1 cellular context compared by ENCODE assay signal in the genomic region with DNA sequence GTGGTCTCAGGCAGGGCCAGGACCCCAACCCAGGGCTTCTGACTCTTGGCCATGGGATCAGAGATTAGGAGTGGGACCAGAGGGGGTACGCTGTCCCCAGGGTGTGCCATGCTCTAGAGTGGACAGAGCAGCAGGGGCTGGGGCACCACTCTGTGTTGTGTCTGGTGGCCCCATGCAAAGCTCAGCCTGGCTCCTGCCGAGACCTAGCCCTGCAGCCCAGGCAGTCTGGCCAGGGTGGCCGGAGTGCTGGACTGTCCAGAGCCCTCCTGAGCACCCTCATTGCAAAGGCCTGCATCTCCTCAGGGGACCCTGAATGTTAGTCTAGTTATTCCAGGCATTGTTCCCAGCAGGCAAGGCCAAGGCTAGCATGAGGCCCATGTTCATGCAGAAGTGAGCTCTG.
TF ChIP-seq lines count a peak whose summit lies in the region.

No MANE protein-coding gene starts in this region.

TF ChIP-seq in K562, 482 proteins besides CTCF, POLR2A, EP300 and RAD21:
- TF ChIP-seq, protein P1, sequence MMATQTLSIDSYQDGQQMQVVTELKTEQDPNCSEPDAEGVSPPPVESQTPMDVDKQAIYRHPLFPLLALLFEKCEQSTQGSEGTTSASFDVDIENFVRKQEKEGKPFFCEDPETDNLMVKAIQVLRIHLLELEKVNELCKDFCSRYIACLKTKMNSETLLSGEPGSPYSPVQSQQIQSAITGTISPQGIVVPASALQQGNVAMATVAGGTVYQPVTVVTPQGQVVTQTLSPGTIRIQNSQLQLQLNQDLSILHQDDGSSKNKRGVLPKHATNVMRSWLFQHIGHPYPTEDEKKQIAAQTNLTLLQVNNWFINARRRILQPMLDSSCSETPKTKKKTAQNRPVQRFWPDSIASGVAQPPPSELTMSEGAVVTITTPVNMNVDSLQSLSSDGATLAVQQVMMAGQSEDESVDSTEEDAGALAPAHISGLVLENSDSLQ (IDR thresholded peaks at IDR 0.05), result no peak
- TF ChIP-seq, protein P2, sequence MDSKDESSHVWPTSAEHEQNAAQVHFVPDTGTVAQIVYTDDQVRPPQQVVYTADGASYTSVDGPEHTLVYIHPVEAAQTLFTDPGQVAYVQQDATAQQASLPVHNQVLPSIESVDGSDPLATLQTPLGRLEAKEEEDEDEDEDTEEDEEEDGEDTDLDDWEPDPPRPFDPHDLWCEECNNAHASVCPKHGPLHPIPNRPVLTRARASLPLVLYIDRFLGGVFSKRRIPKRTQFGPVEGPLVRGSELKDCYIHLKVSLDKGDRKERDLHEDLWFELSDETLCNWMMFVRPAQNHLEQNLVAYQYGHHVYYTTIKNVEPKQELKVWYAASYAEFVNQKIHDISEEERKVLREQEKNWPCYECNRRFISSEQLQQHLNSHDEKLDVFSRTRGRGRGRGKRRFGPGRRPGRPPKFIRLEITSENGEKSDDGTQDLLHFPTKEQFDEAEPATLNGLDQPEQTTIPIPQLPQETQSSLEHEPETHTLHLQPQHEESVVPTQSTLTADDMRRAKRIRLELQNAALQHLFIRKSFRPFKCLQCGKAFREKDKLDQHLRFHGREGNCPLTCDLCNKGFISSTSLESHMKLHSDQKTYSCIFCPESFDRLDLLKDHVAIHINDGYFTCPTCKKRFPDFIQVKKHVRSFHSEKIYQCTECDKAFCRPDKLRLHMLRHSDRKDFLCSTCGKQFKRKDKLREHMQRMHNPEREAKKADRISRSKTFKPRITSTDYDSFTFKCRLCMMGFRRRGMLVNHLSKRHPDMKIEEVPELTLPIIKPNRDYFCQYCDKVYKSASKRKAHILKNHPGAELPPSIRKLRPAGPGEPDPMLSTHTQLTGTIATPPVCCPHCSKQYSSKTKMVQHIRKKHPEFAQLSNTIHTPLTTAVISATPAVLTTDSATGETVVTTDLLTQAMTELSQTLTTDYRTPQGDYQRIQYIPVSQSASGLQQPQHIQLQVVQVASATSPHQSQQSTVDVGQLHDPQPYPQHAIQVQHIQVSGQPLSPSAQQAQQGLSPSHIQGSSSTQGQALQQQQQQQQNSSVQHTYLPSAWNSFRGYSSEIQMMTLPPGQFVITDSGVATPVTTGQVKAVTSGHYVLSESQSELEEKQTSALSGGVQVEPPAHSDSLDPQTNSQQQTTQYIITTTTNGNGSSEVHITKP (IDR thresholded peaks at IDR 0.05; ENCODE audit: partially characterized antibody), result no peak
- TF ChIP-seq ZNF212 (CRISPR knock-in tag; IDR thresholded peaks at IDR 0.05), result no peak
- no peak for TF ChIP-seq ZSCAN29 (IDR thresholded peaks at IDR 0.05)
- TF ChIP-seq, protein P3, sequence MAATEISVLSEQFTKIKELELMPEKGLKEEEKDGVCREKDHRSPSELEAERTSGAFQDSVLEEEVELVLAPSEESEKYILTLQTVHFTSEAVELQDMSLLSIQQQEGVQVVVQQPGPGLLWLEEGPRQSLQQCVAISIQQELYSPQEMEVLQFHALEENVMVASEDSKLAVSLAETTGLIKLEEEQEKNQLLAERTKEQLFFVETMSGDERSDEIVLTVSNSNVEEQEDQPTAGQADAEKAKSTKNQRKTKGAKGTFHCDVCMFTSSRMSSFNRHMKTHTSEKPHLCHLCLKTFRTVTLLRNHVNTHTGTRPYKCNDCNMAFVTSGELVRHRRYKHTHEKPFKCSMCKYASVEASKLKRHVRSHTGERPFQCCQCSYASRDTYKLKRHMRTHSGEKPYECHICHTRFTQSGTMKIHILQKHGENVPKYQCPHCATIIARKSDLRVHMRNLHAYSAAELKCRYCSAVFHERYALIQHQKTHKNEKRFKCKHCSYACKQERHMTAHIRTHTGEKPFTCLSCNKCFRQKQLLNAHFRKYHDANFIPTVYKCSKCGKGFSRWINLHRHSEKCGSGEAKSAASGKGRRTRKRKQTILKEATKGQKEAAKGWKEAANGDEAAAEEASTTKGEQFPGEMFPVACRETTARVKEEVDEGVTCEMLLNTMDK (IDR thresholded peaks at IDR 0.05; ENCODE audit: borderline replicate concordance, insufficient read depth, low read depth, low read length, poor library complexity, severe bottlenecking), result no peak
- TF ChIP-seq FOXA1 (IDR thresholded peaks at IDR 0.05; ENCODE audit: borderline replicate concordance), result no peak
- no peak for TF ChIP-seq SRSF3 (IDR thresholded peaks at IDR 0.05; ENCODE audit: insufficient read depth, low read length)
- no peak for TF ChIP-seq STAG1 (CRISPR knock-in tag; IDR thresholded peaks at IDR 0.05; ENCODE audit: borderline replicate concordance)
